Comparison of ENCODE assay signal across 19 cellular contexts in genomic region chr9:80615964-80616363, GRCh38.
"Had no signal": no experiment of that assay in that cellular context is flagged by ENCODE, and none has a peak within 500 bp of the region (broad histone marks: within the 10 kb centered on the region; RNA-seq: fewer than 3 reads in every experiment).

No MANE protein-coding gene starts in this region.

- H3K4me3 ChIP-seq: coronary artery, mucosa of descending colon, psoas muscle, right lobe of liver had no signal

- H3K27me3 ChIP-seq: right lobe of liver had no signal

- H3K9me3 Mint-ChIP-seq: activated naive CD4-positive, alpha-beta T cell treated with anti-CD3 and anti-CD28 coated beads, Interleukin-2, amount 10 ng/mL, durations not matched to agents 7 days and 5 days had no signal

- H3K9me3 ChIP-seq: mucosa of descending colon, psoas muscle, right lobe of liver had no signal

- H3K27me3 Mint-ChIP-seq: activated CD4-positive, alpha-beta T cell treated with anti-CD3 and anti-CD28 coated beads, Interleukin-2, amount 10 ng/mL, durations not matched to agents 7 days and 5 days; activated naive CD4-positive, alpha-beta T cell treated with anti-CD3 and anti-CD28 coated beads, Interleukin-2, amount 10 ng/mL, durations not matched to agents 7 days and 5 days; activated T-helper 17 cell treated with anti-CD3 and anti-CD28 coated beads, Interleukin-2, amount 50 U/mL, for 72 hours had no signal

- H3K27ac Mint-ChIP-seq: activated CD4-positive, alpha-beta T cell treated with anti-CD3 and anti-CD28 coated beads, Interleukin-2, amount 10 ng/mL, durations not matched to agents 7 days and 5 days; activated naive CD4-positive, alpha-beta T cell treated with anti-CD3 and anti-CD28 coated beads, Interleukin-2, amount 10 ng/mL, durations not matched to agents 7 days and 5 days; activated T-helper 17 cell treated with anti-CD3 and anti-CD28 coated beads, Interleukin-2, amount 50 U/mL, for 72 hours; natural killer cell had no signal

- H3K36me3 ChIP-seq: right lobe of liver had no signal

- DNase-seq: activated CD4-positive, alpha-beta T cell treated with anti-CD3 and anti-CD28 coated beads, Interleukin-2, amount 10 ng/mL, durations not matched to agents 7 days and 5 days; activated CD4-positive, CD25-positive, alpha-beta regulatory T cell; activated CD8-positive, alpha-beta memory T cell treated with anti-CD3 and anti-CD28 coated beads for 24 hours; activated naive CD4-positive, alpha-beta T cell treated with anti-CD3 and anti-CD28 coated beads, Interleukin-2, amount 10 ng/mL, durations not matched to agents 7 days and 5 days; caudate nucleus; effector CD8-positive, alpha-beta T cell; foreskin melanocyte; head of caudate nucleus; mammary epithelial cell; mucosa of descending colon; natural killer cell; occipital lobe; psoas muscle; right lobe of liver; stimulated activated CD4-positive, alpha-beta T cell treated with anti-CD3 and anti-CD28 coated beads, Interleukin-12 subunit alpha, Interleukin-12 subunit beta, amount 100 ng/mL, for 4 hours; stimulated activated naive CD4-positive, alpha-beta T cell; trophoblast cell had no signal

- H3K27ac ChIP-seq: coronary artery, psoas muscle, right lobe of liver had no signal

- H3K36me3 Mint-ChIP-seq: activated naive CD4-positive, alpha-beta T cell treated with anti-CD3 and anti-CD28 coated beads, Interleukin-2, amount 10 ng/mL, durations not matched to agents 7 days and 5 days; natural killer cell had no signal

- H3K4me3 Mint-ChIP-seq: activated CD4-positive, alpha-beta T cell treated with anti-CD3 and anti-CD28 coated beads, Interleukin-2, amount 10 ng/mL, durations not matched to agents 7 days and 5 days; activated naive CD4-positive, alpha-beta T cell treated with anti-CD3 and anti-CD28 coated beads, Interleukin-2, amount 10 ng/mL, durations not matched to agents 7 days and 5 days; activated T-helper 17 cell treated with anti-CD3 and anti-CD28 coated beads, Interleukin-2, amount 50 U/mL, for 72 hours; natural killer cell had no signal

- ATAC-seq: activated T-helper 17 cell treated with anti-CD3 and anti-CD28 coated beads, Interleukin-2, amount 50 U/mL, for 72 hours; mucosa of descending colon; natural killer cell; psoas muscle had no signal

- H3K4me1 Mint-ChIP-seq: activated CD4-positive, alpha-beta T cell treated with anti-CD3 and anti-CD28 coated beads, Interleukin-2, amount 10 ng/mL, durations not matched to agents 7 days and 5 days; activated naive CD4-positive, alpha-beta T cell treated with anti-CD3 and anti-CD28 coated beads, Interleukin-2, amount 10 ng/mL, durations not matched to agents 7 days and 5 days; activated T-helper 17 cell treated with anti-CD3 and anti-CD28 coated beads, Interleukin-2, amount 50 U/mL, for 72 hours; natural killer cell had no signal

- H3K4me1 ChIP-seq: psoas muscle, right lobe of liver had no signal
